ENCODE assay signal across 8 cellular contexts in genomic region chr6:14661188-14661587, GRCh38.
DNase-seq lines count a peak whose midpoint lies in the region; ATAC-seq and FAIRE-seq lines count a peak whose summit lies in the region.

No MANE protein-coding gene starts in this region.

- no peaks in the 10 kb centered on the region for H3K36me3 Mint-ChIP-seq in activated T-helper 17 cell treated with anti-CD3 and anti-CD28 coated beads, Interleukin-2, amount 50 U/mL, for 72 hours (ENCODE audit: low read depth)

- DNase-seq in GM19239 (ENCODE audit: insufficient read length, low spot score): no peak
- DNase-seq in Kasumi-1 (lab: John Stamatoyannopoulos, UW): peak; percentile 79 to 83
- peak; percentile 5 to 34 for DNase-seq in stimulated activated CD4-positive, alpha-beta T cell treated with anti-CD3 and anti-CD28 coated beads, Interleukin-1b, Interleukin-23, amount 100 ng/mL, for 4 hours (ENCODE audit: low read depth in 2 of 2)
- no peak for DNase-seq in putamen (ENCODE audit: low spot score)
- DNase-seq in mesenteric fat pad (ENCODE audit: low spot score): no peak

- no peaks in the 10 kb centered on the region for H3K27me3 Mint-ChIP-seq in activated T-helper 17 cell treated with anti-CD3 and anti-CD28 coated beads, Interleukin-2, amount 50 U/mL, for 72 hours

- H3K4me3 Mint-ChIP-seq in activated T-helper 17 cell treated with anti-CD3 and anti-CD28 coated beads, Interleukin-2, amount 50 U/mL, for 72 hours: no peak overlapping the region

- ATAC-seq in activated T-helper 17 cell treated with anti-CD3 and anti-CD28 coated beads, Interleukin-2, amount 50 U/mL, for 72 hours (replicated peaks): peak; percentile 63
- no peak for ATAC-seq in GM18519 (IDR thresholded peaks at IDR 0.05; ENCODE audit: low FRiP score, unreplicated experiment)
- no peak for ATAC-seq in GM18511 (IDR thresholded peaks at IDR 0.05; ENCODE audit: unreplicated experiment)

- H3K9me3 Mint-ChIP-seq in activated T-helper 17 cell treated with anti-CD3 and anti-CD28 coated beads, Interleukin-2, amount 50 U/mL, for 72 hours: no peaks in the 10 kb centered on the region

- H3K27ac Mint-ChIP-seq in activated T-helper 17 cell treated with anti-CD3 and anti-CD28 coated beads, Interleukin-2, amount 50 U/mL, for 72 hours: no peak overlapping the region

- H3K4me1 Mint-ChIP-seq in activated T-helper 17 cell treated with anti-CD3 and anti-CD28 coated beads, Interleukin-2, amount 50 U/mL, for 72 hours: peaks cover 34% of the 10 kb centered on the region

- FAIRE-seq in GM19239 (lab: Jason Lieb, UNC): peak; percentile 91

Comparison
In these comparisons a context has a peak if more than half of its experiments do, and no peak if none do; other contexts are left out.
1. DNase-seq: peak in Kasumi-1 (2 of 2) and stimulated activated CD4-positive, alpha-beta T cell treated with anti-CD3 and anti-CD28 coated beads, Interleukin-1b, Interleukin-23, amount 100 ng/mL, for 4 hours (2 of 2); none in GM19239 (single experiment), putamen (single experiment) and mesenteric fat pad (single experiment).